Comparison of ENCODE assay signal across 10 cellular contexts in genomic region chr2:130728549-130729310, GRCh38. TPM values are rescaled to one million over a fixed set of nuclear protein-coding genes. Genes with fewer than 3 reads are reported as not detected.
DNase-seq lines count a peak whose midpoint lies in the region; ATAC-seq and TF ChIP-seq lines count a peak whose summit lies in the region.
"Had no signal": no experiment of that assay in that cellular context is flagged by ENCODE, and none has a peak within 500 bp of the region (broad histone marks: within the 10 kb centered on the region; RNA-seq: fewer than 3 reads in every experiment).

A gene with protein sequence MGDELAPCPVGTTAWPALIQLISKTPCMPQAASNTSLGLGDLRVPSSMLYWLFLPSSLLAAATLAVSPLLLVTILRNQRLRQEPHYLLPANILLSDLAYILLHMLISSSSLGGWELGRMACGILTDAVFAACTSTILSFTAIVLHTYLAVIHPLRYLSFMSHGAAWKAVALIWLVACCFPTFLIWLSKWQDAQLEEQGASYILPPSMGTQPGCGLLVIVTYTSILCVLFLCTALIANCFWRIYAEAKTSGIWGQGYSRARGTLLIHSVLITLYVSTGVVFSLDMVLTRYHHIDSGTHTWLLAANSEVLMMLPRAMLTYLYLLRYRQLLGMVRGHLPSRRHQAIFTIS (plus strand): TSS chr2:130729070. CDS start chr2:130729152, 82 bp downstream.

- no peak for ATAC-seq in WTC11
- ATAC-seq in activated CD4-positive, CD25-positive, alpha-beta regulatory T cell treated with anti-CD3 and anti-CD28 coated beads, Interleukin-2, amount 50 U/mL, for 24 hours, result no peak

- H3K36me3 Mint-ChIP-seq in activated naive CD4-positive, alpha-beta T cell treated with anti-CD3 and anti-CD28 coated beads for 36 hours (ENCODE audit: low read depth), result no peaks in the 10 kb centered on the region
- no peaks in the 10 kb centered on the region for H3K36me3 Mint-ChIP-seq in WTC11

- no peak for TF ChIP-seq EP300 in tibial nerve (IDR thresholded peaks at IDR 0.05)

- H3K27ac Mint-ChIP-seq in activated naive CD4-positive, alpha-beta T cell treated with anti-CD3 and anti-CD28 coated beads for 36 hours, result no peak within 1 kb of the TSS
- H3K27ac Mint-ChIP-seq in WTC11, result no peak within 1 kb of the TSS

- no peaks in the 10 kb centered on the region for H3K9me3 ChIP-seq in tibial nerve

- H3K9me3 Mint-ChIP-seq in activated naive CD4-positive, alpha-beta T cell treated with anti-CD3 and anti-CD28 coated beads for 36 hours, result no peaks in the 10 kb centered on the region
- H3K9me3 Mint-ChIP-seq in WTC11, result no peaks in the 10 kb centered on the region

- H3K4me3 ChIP-seq in iPS-11a (ENCODE audit: low read depth, low read length) (peak within 1 kb of the TSS; percentile 60), tibial nerve (peak within 1 kb of the TSS; percentile 40 to 59 (median 48))

- POLR2A ChIA-PET in WTC11 (lab: Charles Lee), result interaction anchor here (0.9 kb wide), 1 partner anchor 28 kb away, joined by 3 read pairs; no protein-coding TSS in a partner anchor

- no peak for TF ChIP-seq CTCF in WTC11 (IDR thresholded peaks at IDR 0.05)
- TF ChIP-seq CTCF in tibial nerve (IDR thresholded peaks at IDR 0.05), result no peak

- TF ChIP-seq POLR2A in tibial nerve (IDR thresholded peaks at IDR 0.05), result no peak

- no peak for DNase-seq in activated naive CD4-positive, alpha-beta T cell treated with anti-CD3 and anti-CD28 coated beads for 36 hours
- no peak for DNase-seq in activated naive CD4-positive, alpha-beta T cell (lab: John Stamatoyannopoulos, UW)
- DNase-seq in WTC11 (ENCODE audit: low spot score) (no peak), tibial nerve (ENCODE audit: low spot score in 2 of 2) (no peak), MV-4-11 (lab: John Stamatoyannopoulos, UW) (no peak), ACHN (no peak)

- 60 to 74% methylated on average over 7 to 8 of the region's 8 CpGs for WGBS in tibial nerve, 2 donors

- intact Hi-C loops in activated naive CD4-positive, alpha-beta T cell treated with anti-CD3 and anti-CD28 coated beads for 36 hours (cut with micrococcal nuclease), result loop anchor here (10.0 kb wide), 1 partner anchor 354 kb away; no protein-coding TSS in a partner anchor

- H3K27ac ChIP-seq in tibial nerve, result peak within 1 kb of the TSS in 2 of 4 donors; percentile 53 to 75
- H3K27ac ChIP-seq: epithelial cell of prostate had no signal

- H3K4me1 ChIP-seq in tibial nerve, result peaks cover 3 to 21% (median 11%) of the 10 kb centered on the region in 4 donors

- no peaks in the 10 kb centered on the region for H3K36me3 ChIP-seq in tibial nerve

- peaks cover 7% of the 10 kb centered on the region for H3K4me1 Mint-ChIP-seq in activated naive CD4-positive, alpha-beta T cell treated with anti-CD3 and anti-CD28 coated beads for 36 hours (ENCODE audit: low read depth)
- peaks cover 11% of the 10 kb centered on the region for H3K4me1 Mint-ChIP-seq in WTC11

- in situ Hi-C loops in ACHN (cut with HindIII; ENCODE audit: low pct_ligation_motif_present, low pct_unique_long_range_greater_than_20kb, low sequenced_read_pairs), result no loop called here

- no peaks in the 10 kb centered on the region for H3K27me3 ChIP-seq in tibial nerve

- CTCF ChIA-PET in activated naive CD4-positive, alpha-beta T cell treated with anti-CD3 and anti-CD28 coated beads for 36 hours (lab: Charles Lee), result interaction anchor here (1.5 to 1.7 kb wide), 2 partner anchors 70 to 145 kb away, joined by 3 to 9 read pairs; no protein-coding TSS in a partner anchor
- CTCF ChIA-PET in WTC11 (lab: Charles Lee), result interaction anchor here (0.9 to 1.6 kb wide), 3 partner anchors 9 to 944 kb away, joined by 3 to 4 read pairs (median 4); no protein-coding TSS in a partner anchor

- H3K27me3 Mint-ChIP-seq in activated naive CD4-positive, alpha-beta T cell treated with anti-CD3 and anti-CD28 coated beads for 36 hours (ENCODE audit: low read depth), result no peaks in the 10 kb centered on the region
- peaks cover 26% of the 10 kb centered on the region for H3K27me3 Mint-ChIP-seq in WTC11 (ENCODE audit: low read depth)

- peak within 1 kb of the TSS; percentile 41 for H3K4me3 Mint-ChIP-seq in activated naive CD4-positive, alpha-beta T cell treated with anti-CD3 and anti-CD28 coated beads for 36 hours
- peak within 1 kb of the TSS; percentile 78 for H3K4me3 Mint-ChIP-seq in WTC11

TF ChIP-seq in WTC11, 78 proteins besides CTCF, POLR2A, EP300 and RAD21 (continues in another document):
- TF ChIP-seq E2F4 (CRISPR knock-in tag; IDR thresholded peaks at IDR 0.05; ENCODE audit: borderline replicate concordance, low read depth), result no peak
- no peak for TF ChIP-seq TEAD1 (CRISPR knock-in tag; IDR thresholded peaks at IDR 0.05)
- no peak for TF ChIP-seq JUN (CRISPR knock-in tag; IDR thresholded peaks at IDR 0.05)
- no peak for TF ChIP-seq FOXK1 (CRISPR knock-in tag; IDR thresholded peaks at IDR 0.05)
- TF ChIP-seq, protein P1, sequence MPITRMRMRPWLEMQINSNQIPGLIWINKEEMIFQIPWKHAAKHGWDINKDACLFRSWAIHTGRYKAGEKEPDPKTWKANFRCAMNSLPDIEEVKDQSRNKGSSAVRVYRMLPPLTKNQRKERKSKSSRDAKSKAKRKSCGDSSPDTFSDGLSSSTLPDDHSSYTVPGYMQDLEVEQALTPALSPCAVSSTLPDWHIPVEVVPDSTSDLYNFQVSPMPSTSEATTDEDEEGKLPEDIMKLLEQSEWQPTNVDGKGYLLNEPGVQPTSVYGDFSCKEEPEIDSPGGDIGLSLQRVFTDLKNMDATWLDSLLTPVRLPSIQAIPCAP (CRISPR knock-in tag; IDR thresholded peaks at IDR 0.05), result no peak
- TF ChIP-seq ATF1 (CRISPR knock-in tag; IDR thresholded peaks at IDR 0.05), result no peak
- TF ChIP-seq CREB1 (CRISPR knock-in tag; IDR thresholded peaks at IDR 0.05), result no peak
- no peak for TF ChIP-seq IRF2 (CRISPR knock-in tag; IDR thresholded peaks at IDR 0.05; ENCODE audit: borderline replicate concordance, low read depth)
- TF ChIP-seq ZNF416 (CRISPR knock-in tag; IDR thresholded peaks at IDR 0.05), result no peak
- TF ChIP-seq, protein P2, sequence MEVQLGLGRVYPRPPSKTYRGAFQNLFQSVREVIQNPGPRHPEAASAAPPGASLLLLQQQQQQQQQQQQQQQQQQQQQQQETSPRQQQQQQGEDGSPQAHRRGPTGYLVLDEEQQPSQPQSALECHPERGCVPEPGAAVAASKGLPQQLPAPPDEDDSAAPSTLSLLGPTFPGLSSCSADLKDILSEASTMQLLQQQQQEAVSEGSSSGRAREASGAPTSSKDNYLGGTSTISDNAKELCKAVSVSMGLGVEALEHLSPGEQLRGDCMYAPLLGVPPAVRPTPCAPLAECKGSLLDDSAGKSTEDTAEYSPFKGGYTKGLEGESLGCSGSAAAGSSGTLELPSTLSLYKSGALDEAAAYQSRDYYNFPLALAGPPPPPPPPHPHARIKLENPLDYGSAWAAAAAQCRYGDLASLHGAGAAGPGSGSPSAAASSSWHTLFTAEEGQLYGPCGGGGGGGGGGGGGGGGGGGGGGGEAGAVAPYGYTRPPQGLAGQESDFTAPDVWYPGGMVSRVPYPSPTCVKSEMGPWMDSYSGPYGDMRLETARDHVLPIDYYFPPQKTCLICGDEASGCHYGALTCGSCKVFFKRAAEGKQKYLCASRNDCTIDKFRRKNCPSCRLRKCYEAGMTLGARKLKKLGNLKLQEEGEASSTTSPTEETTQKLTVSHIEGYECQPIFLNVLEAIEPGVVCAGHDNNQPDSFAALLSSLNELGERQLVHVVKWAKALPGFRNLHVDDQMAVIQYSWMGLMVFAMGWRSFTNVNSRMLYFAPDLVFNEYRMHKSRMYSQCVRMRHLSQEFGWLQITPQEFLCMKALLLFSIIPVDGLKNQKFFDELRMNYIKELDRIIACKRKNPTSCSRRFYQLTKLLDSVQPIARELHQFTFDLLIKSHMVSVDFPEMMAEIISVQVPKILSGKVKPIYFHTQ (CRISPR knock-in tag; IDR thresholded peaks at IDR 0.05), result no peak
- TF ChIP-seq, protein P3, sequence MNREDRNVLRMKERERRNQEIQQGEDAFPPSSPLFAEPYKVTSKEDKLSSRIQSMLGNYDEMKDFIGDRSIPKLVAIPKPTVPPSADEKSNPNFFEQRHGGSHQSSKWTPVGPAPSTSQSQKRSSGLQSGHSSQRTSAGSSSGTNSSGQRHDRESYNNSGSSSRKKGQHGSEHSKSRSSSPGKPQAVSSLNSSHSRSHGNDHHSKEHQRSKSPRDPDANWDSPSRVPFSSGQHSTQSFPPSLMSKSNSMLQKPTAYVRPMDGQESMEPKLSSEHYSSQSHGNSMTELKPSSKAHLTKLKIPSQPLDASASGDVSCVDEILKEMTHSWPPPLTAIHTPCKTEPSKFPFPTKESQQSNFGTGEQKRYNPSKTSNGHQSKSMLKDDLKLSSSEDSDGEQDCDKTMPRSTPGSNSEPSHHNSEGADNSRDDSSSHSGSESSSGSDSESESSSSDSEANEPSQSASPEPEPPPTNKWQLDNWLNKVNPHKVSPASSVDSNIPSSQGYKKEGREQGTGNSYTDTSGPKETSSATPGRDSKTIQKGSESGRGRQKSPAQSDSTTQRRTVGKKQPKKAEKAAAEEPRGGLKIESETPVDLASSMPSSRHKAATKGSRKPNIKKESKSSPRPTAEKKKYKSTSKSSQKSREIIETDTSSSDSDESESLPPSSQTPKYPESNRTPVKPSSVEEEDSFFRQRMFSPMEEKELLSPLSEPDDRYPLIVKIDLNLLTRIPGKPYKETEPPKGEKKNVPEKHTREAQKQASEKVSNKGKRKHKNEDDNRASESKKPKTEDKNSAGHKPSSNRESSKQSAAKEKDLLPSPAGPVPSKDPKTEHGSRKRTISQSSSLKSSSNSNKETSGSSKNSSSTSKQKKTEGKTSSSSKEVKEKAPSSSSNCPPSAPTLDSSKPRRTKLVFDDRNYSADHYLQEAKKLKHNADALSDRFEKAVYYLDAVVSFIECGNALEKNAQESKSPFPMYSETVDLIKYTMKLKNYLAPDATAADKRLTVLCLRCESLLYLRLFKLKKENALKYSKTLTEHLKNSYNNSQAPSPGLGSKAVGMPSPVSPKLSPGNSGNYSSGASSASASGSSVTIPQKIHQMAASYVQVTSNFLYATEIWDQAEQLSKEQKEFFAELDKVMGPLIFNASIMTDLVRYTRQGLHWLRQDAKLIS (CRISPR knock-in tag; IDR thresholded peaks at IDR 0.05; ENCODE audit: borderline replicate concordance), result no peak

RNA-seq across cellular contexts. Expression of the gene that starts here (rescaled TPM):
- not detected for total RNA-seq in activated naive CD4-positive, alpha-beta T cell treated with anti-CD3 and anti-CD28 coated beads for 36 hours
- total RNA-seq in WTC11 (2021) (0.16 to 0.23 TPM in 2 of 3 replicates, not detected in the other), tibial nerve (not detected)
- total RNA-seq: M059J had no signal
